ENCODE assay signal across 25 cellular contexts in the genomic region with DNA sequence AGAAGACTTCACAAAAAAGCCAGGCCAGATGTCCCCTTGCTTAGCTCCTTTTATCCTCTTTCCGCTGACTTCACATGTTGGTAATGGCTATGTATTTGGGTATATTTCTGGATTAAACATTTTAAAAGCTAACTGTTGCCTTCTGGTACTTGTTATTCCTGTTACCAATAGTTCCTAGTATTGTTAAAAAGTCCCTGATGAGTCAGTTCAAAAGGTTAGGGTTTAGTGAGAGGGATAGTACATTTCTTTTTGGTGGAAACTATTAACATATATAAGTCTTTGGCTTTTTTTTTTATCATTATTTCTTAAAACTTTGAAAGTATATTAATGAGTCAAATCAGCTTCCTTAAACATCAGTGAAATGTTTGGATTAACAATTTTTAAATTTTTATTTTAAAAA.
DNase-seq lines count a peak whose midpoint lies in the region; ATAC-seq, FAIRE-seq and TF ChIP-seq lines count a peak whose summit lies in the region.
"Had no signal": no experiment of that assay in that cellular context is flagged by ENCODE, and none has a peak within 500 bp of the region (broad histone marks: within the 10 kb centered on the region; RNA-seq: fewer than 3 reads in every experiment).

No MANE protein-coding gene starts in this region.

- peak overlapping the region; percentile 23 for H2AFZ ChIP-seq in endothelial cell of umbilical vein (ENCODE audit: low read depth, low read length)

- no peak overlapping the region for H3K4me2 ChIP-seq in endothelial cell of umbilical vein (ENCODE audit: insufficient read depth, low read length)

- H4K20me1 ChIP-seq in endothelial cell of umbilical vein (replicated peaks; ENCODE audit: control insufficient read depth, extremely low read depth, insufficient read depth, low read length), result no peaks in the 10 kb centered on the region

- CTCF ChIA-PET in endothelial cell of umbilical vein (lab: Charles Lee), result interaction anchor here (0.5 to 2.8 kb wide), 8 partner anchors 10 to 172 kb away, joined by 3 to 14 read pairs (median 4); partner anchors contain the start of gene ELL2

- TF ChIP-seq CTCF in endothelial cell of umbilical vein (IDR thresholded peaks at IDR 0.05; ENCODE audit: extremely low read depth in 1 of 2, insufficient read depth in 1 of 2, low read depth in 1 of 2, low read length in 2 of 2), result no peak

- no peaks in the 10 kb centered on the region for H3K9me3 ChIP-seq in endothelial cell of umbilical vein (replicated peaks; ENCODE audit: control insufficient read depth, insufficient read depth, low read length)
- H3K9me3 ChIP-seq: HAP-1, MG63, spleen had no signal

- TF ChIP-seq POLR2A in endothelial cell of umbilical vein (IDR thresholded peaks at IDR 0.05; ENCODE audit: low read depth, low read length), result no peak

- POLR2A ChIA-PET in endothelial cell of umbilical vein (lab: Charles Lee), result no interaction called here

- H3K27ac ChIP-seq in endothelial cell of umbilical vein (ENCODE audit: insufficient read depth, low read depth, low read length), result no peak overlapping the region
- H3K27ac ChIP-seq: 22Rv1, spleen had no signal

- H3K4me3 ChIP-seq in endothelial cell of umbilical vein (replicated peaks in 1 of 3; ENCODE audit: insufficient read depth in 1 of 3, low read depth in 1 of 3, low read length in 3 of 3), result no peak overlapping the region
- H3K4me3 ChIP-seq: HAP-1, MG63, spleen had no signal

- H3K36me3 Mint-ChIP-seq in activated naive CD4-positive, alpha-beta T cell treated with anti-CD3 and anti-CD28 coated beads, Interleukin-2, amount 50 U/mL, for 72 hours, result peaks cover 0 to 9% of the 10 kb centered on the region in 2 donors
- H3K36me3 Mint-ChIP-seq: brain; CD8-positive, alpha-beta T cell; naive B cell; type B pancreatic cell had no signal

- peaks cover 0 to 19% of the 10 kb centered on the region in 2 donors for H3K9me3 Mint-ChIP-seq in activated naive CD4-positive, alpha-beta T cell treated with anti-CD3 and anti-CD28 coated beads, Interleukin-2, amount 50 U/mL, for 72 hours
- H3K9me3 Mint-ChIP-seq: activated CD4-positive, alpha-beta T cell treated with anti-CD3 and anti-CD28 coated beads, Interleukin-2, amount 10 ng/mL, durations not matched to agents 7 days and 5 days; CD8-positive, alpha-beta T cell; effector memory CD8-positive, alpha-beta T cell; naive B cell; type B pancreatic cell had no signal

- no peaks in the 10 kb centered on the region for H3K27me3 ChIP-seq in endothelial cell of umbilical vein (ENCODE audit: control insufficient read depth in 2 of 2, insufficient read depth in 2 of 2, low read length in 2 of 2)
- H3K27me3 ChIP-seq: MG63, spleen had no signal

- H3K27ac Mint-ChIP-seq in activated naive CD4-positive, alpha-beta T cell treated with anti-CD3 and anti-CD28 coated beads, Interleukin-2, amount 50 U/mL, for 72 hours, result peak overlapping the region; percentile 75 to 77
- H3K27ac Mint-ChIP-seq: activated CD4-positive, alpha-beta T cell treated with anti-CD3 and anti-CD28 coated beads, Interleukin-2, amount 10 ng/mL, durations not matched to agents 7 days and 5 days; brain; CD8-positive, alpha-beta T cell; effector memory CD8-positive, alpha-beta T cell; naive B cell had no signal

- peaks cover 38% of the 10 kb centered on the region for H3K4me1 ChIP-seq in endothelial cell of umbilical vein (ENCODE audit: control insufficient read depth, extremely low read depth, insufficient read depth, low read length)

- H3K9me1 ChIP-seq in endothelial cell of umbilical vein (replicated peaks; ENCODE audit: control insufficient read depth, extremely low read depth, insufficient read depth, low read length), result no peaks in the 10 kb centered on the region

- peak; percentile 49 for FAIRE-seq in endothelial cell of umbilical vein (lab: Jason Lieb, UNC)

- H3K36me3 ChIP-seq in endothelial cell of umbilical vein (ENCODE audit: control insufficient read depth in 2 of 2, extremely low read depth in 1 of 2, insufficient read depth in 2 of 2, low read length in 2 of 2), result no peaks in the 10 kb centered on the region
- H3K36me3 ChIP-seq: HAP-1, MG63, spleen had no signal

- no peak overlapping the region for H3K9ac ChIP-seq in endothelial cell of umbilical vein (replicated peaks; ENCODE audit: extremely low read depth, insufficient read depth, low read length)

- dilution Hi-C loops in endothelial cell of umbilical vein (cut with MboI; ENCODE audit: extremely low pct_ligation_motif_present, low sequenced_read_pairs), result no loop called here

- intact Hi-C loops in endothelial cell of umbilical vein (cut with micrococcal nuclease), result loop anchor here (5.0 kb wide), 1 partner anchor 272 kb away; no protein-coding TSS in a partner anchor

- peak; percentile 56 to 74 for ATAC-seq in activated naive CD4-positive, alpha-beta T cell treated with anti-CD3 and anti-CD28 coated beads, Interleukin-2, amount 50 U/mL, for 72 hours
- peak; percentile 68 for ATAC-seq in stimulated activated naive CD8-positive, alpha-beta T cell treated with anti-CD3 and anti-CD28 coated beads, Interleukin-15, Interleukin-2, amounts not matched to agents 100 U/mL and 50 U/mL, for 24 hours
- ATAC-seq: CD8-positive, alpha-beta T cell; effector memory CD8-positive, alpha-beta T cell; left cardiac atrium had no signal

- peak; percentile 17 for DNase-seq in DMS 273 (lab: John Stamatoyannopoulos, UW; ENCODE audit: unreplicated experiment)
- no peak for DNase-seq in DMS 273 treated with DMSO at 0.1 percent for 48 hours (lab: John Stamatoyannopoulos, UW)
- no peak for DNase-seq in activated naive CD4-positive, alpha-beta T cell treated with anti-CD3 and anti-CD28 coated beads, Interleukin-2, amount 50 U/mL, for 72 hours (ENCODE audit: low spot score in 2 of 2)
- no peak for DNase-seq in activated naive CD4-positive, alpha-beta T cell treated with Interleukin-2 at 50 U/mL for 16 hours
- DNase-seq in endothelial cell of umbilical vein (ENCODE audit: low read depth, low spot score), result peak; percentile 26
- DNase-seq in stimulated activated naive CD8-positive, alpha-beta T cell treated with anti-CD3 and anti-CD28 coated beads, Interleukin-15, Interleukin-2, amounts not matched to agents 100 U/mL and 50 U/mL, for 24 hours, result no peak
- no peak for DNase-seq in NCI-H2029 treated with DMSO at 0.1 percent for 48 hours (lab: John Stamatoyannopoulos, UW)
- DNase-seq in superior temporal gyrus (ENCODE audit: extremely low spot score), result no peak
- DNase-seq: activated CD4-positive, alpha-beta T cell treated with anti-CD3 and anti-CD28 coated beads, Interleukin-2, amount 10 ng/mL, durations not matched to agents 7 days and 5 days; AML-193; CD8-positive, alpha-beta T cell; effector memory CD8-positive, alpha-beta T cell; left cardiac atrium; mesendoderm; MG63; naive B cell; NCI-H1436 treated with DMSO at 0.1 percent for 48 hours; NCI-H526; SHP77; spleen; stimulated activated CD4-positive, alpha-beta T cell treated with anti-CD3 and anti-CD28 coated beads, Interleukin-4, amount 100 ng/mL, for 1 hour had no signal

- H3K79me2 ChIP-seq in endothelial cell of umbilical vein (ENCODE audit: control insufficient read depth, insufficient read depth, low read length), result no peaks in the 10 kb centered on the region

- no TSS peak for BruUV-seq in endothelial cell of umbilical vein (replicated peaks; lab: Mats Ljungman, UMichigan)

TF ChIP-seq in endothelial cell of umbilical vein, 7 proteins besides CTCF, POLR2A, EP300 and RAD21:
- no peak for TF ChIP-seq MYC (IDR thresholded peaks at IDR 0.05; ENCODE audit: low read depth, low read length)
- no peak for TF ChIP-seq FOS (IDR thresholded peaks at IDR 0.05; ENCODE audit: borderline replicate concordance, insufficient read depth, low read length)
- no peak for TF ChIP-seq EZH2 (IDR thresholded peaks at IDR 0.05; ENCODE audit: borderline replicate concordance, low read depth, low read length, severe bottlenecking)
- TF ChIP-seq MAX (IDR thresholded peaks at IDR 0.05; ENCODE audit: insufficient read depth, insufficient read length), result no peak
- no peak for TF ChIP-seq POLR2AphosphoS5 (IDR thresholded peaks at IDR 0.05; ENCODE audit: insufficient read depth, low read depth, low read length)
- no peak for TF ChIP-seq JUN (IDR thresholded peaks at IDR 0.05; ENCODE audit: borderline replicate concordance, insufficient read depth, insufficient read length, low read depth)
- TF ChIP-seq GATA2 (IDR thresholded peaks at IDR 0.05; ENCODE audit: insufficient read depth, insufficient read length, low read depth, low read length), result no peak

Comparison
In these comparisons a context has a peak if more than half of its experiments do, and no peak if none do; other contexts are left out.
1. DNase-seq: peak in DMS 273 (single experiment) and endothelial cell of umbilical vein (single experiment); none in DMS 273 treated with DMSO at 0.1 percent for 48 hours (single experiment), activated naive CD4-positive, alpha-beta T cell treated with anti-CD3 and anti-CD28 coated beads, Interleukin-2, amount 50 U/mL, for 72 hours (0 of 2), activated naive CD4-positive, alpha-beta T cell treated with Interleukin-2 at 50 U/mL for 16 hours (single experiment), stimulated activated naive CD8-positive, alpha-beta T cell treated with anti-CD3 and anti-CD28 coated beads, Interleukin-15, Interleukin-2, amounts not matched to agents 100 U/mL and 50 U/mL, for 24 hours (single experiment), NCI-H2029 treated with DMSO at 0.1 percent for 48 hours (single experiment) and superior temporal gyrus (single experiment).